In genomic region chr5:177357459-177358332, GRCh38 we compare ENCODE assay signal across 8 cellular contexts. TPM values are rescaled to one million over a fixed set of nuclear protein-coding genes. Genes with fewer than 3 reads are reported as not detected.
DNase-seq lines count a peak whose midpoint lies in the region; ATAC-seq, FAIRE-seq and TF ChIP-seq lines count a peak whose summit lies in the region.

Gene RGS14, plus strand, starts transcription at chr5:177357924. Its CDS starts 101 bp downstream, at chr5:177358025.

- no peak for TF ChIP-seq EP300 in K562 (IDR thresholded peaks at IDR 0.05; ENCODE audit: low read length)

- TF ChIP-seq POLR2A in GM10847 (IDR thresholded peaks at IDR 0.05; ENCODE audit: extremely low read depth, insufficient read length) (peak; percentile 58), K562 (conservative IDR thresholded peaks at IDR 0.05) (no peak)

- H3K4me2 ChIP-seq in MM.1S (ENCODE audit: low read depth, low read length) (peak within 1 kb of the TSS; percentile 91), K562 (ENCODE audit: insufficient read depth, low read length) (peak within 1 kb of the TSS; percentile 29)

- H4K20me1 ChIP-seq in MM.1S (ENCODE audit: insufficient read depth, low read length) (no peaks in the 10 kb centered on the region), K562 (replicated peaks; ENCODE audit: control insufficient read depth, insufficient read depth, low read length) (no peaks in the 10 kb centered on the region)

- peaks cover 14% of the 10 kb centered on the region; the same call in 1 of the 2 replicates for H3F3A ChIP-seq in MM.1S (ENCODE audit: insufficient read depth, low read length)

- peak; percentile 71 for FAIRE-seq in K562 (lab: Jason Lieb, UNC)

- TF ChIP-seq RAD21 in K562 (CRISPR knock-in tag; conservative IDR thresholded peaks at IDR 0.05 in 1 of 2, IDR thresholded peaks at IDR 0.05 in 1 of 2) (no peak), liver (IDR thresholded peaks at IDR 0.05) (no peak)

- intact Hi-C loops in K562 (cut with micrococcal nuclease): no loop called here

- 26% methylated on average over 33 of the region's 37 CpGs for WGBS in K562 (ENCODE audit: insufficient coverage, low coverage, missing lambda C conversion rate)
- 22% methylated on average over 37 of the region's 37 CpGs for WGBS in liver

- H3K4me3 ChIP-seq in MM.1S (ENCODE audit: low read length) (peak within 1 kb of the TSS; percentile 97), K562 (peak within 1 kb of the TSS; percentile 16), liver (ENCODE audit: low read depth in 1 of 3, low read length in 3 of 3) (peak within 1 kb of the TSS; percentile 56 to 81 (median 59))

- ATAC-seq in GM21825 (IDR thresholded peaks at IDR 0.05; ENCODE audit: unreplicated experiment) (peak; percentile 90), K562 (peak; percentile 62)

- DNase-seq in MM.1S (peak; percentile 89), T-helper 9 cell (peak; percentile 59), K562 (ENCODE audit: extremely low read depth in 1 of 4, low spot score in 3 of 4) (peak in 2 of 4 experiments; percentile 38 to 39), AG08395 (ENCODE audit: low spot score) (no peak)
- peak; percentile 33 to 55 for DNase-seq in stimulated activated CD8-positive, alpha-beta memory T cell treated with anti-CD3 and anti-CD28 coated beads, Interleukin-7, amount 100 ng/mL, for 48 hours (ENCODE audit: extremely low read depth in 1 of 2, low read depth in 1 of 2)

- in situ Hi-C loops in K562 (cut with MboI): no loop called here

- H3K9me3 ChIP-seq in MM.1S (replicated peaks; ENCODE audit: insufficient read depth, low read length) (no peaks in the 10 kb centered on the region), K562 (replicated peaks; ENCODE audit: control insufficient read depth, insufficient read depth, low read depth, low read length) (0 out of 2 replicates have a peak, but pooled peaks cover 3% of the 10 kb centered on the region), liver (ENCODE audit: control insufficient read depth in 4 of 4, low read length in 3 of 4) (no peaks in the 10 kb centered on the region)

- H3K27ac ChIP-seq in MM.1S (ENCODE audit: low read length) (peak within 1 kb of the TSS; percentile 92), K562 (ENCODE audit: extremely low read depth, low read depth, low read length) (no peak within 1 kb of the TSS), liver (ENCODE audit: low read depth in 1 of 2, low read length in 2 of 2) (peak within 1 kb of the TSS; percentile 77 to 92)

- peaks cover 40% of the 10 kb centered on the region for H3K79me2 ChIP-seq in MM.1S (ENCODE audit: low read length)
- no peaks in the 10 kb centered on the region for H3K79me2 ChIP-seq in K562 (ENCODE audit: control insufficient read depth, insufficient read depth, low read length)

- H3K9ac ChIP-seq in MM.1S (ENCODE audit: low read length) (peak within 1 kb of the TSS; percentile 94), K562 (ENCODE audit: insufficient read depth in 1 of 2, low read depth in 2 of 2, low read length in 2 of 2) (peak within 1 kb of the TSS; percentile 10 to 83; a peak in 3 of 4 replicates), liver (ENCODE audit: low read depth in 1 of 2, low read length in 2 of 2) (peak within 1 kb of the TSS; percentile 32 to 48)

- TF ChIP-seq CTCF in MM.1S (IDR thresholded peaks at IDR 0.05; ENCODE audit: low read length): no peak
- no peak for TF ChIP-seq CTCF in K562 (IDR thresholded peaks at IDR 0.05 in 2 of 3, conservative IDR thresholded peaks at IDR 0.05 in 1 of 3; ENCODE audit: insufficient read depth in 2 of 3, low read depth in 1 of 3, low read length in 3 of 3)
- no peak for TF ChIP-seq CTCF in liver (IDR thresholded peaks at IDR 0.05; ENCODE audit: low read depth, low read length, missing input control)

- H3K36me3 ChIP-seq in MM.1S (replicated peaks; ENCODE audit: insufficient read depth, low read length): no peaks in the 10 kb centered on the region
- no peaks in the 10 kb centered on the region for H3K36me3 ChIP-seq in K562 (ENCODE audit: control insufficient read depth, insufficient read depth, low read length)
- no peaks in the 10 kb centered on the region for H3K36me3 ChIP-seq in liver (ENCODE audit: control insufficient read depth in 4 of 4, insufficient read depth in 3 of 4, low read depth in 1 of 4, low read length in 3 of 4)

- H3K9me1 ChIP-seq in K562 (ENCODE audit: control insufficient read depth, insufficient read depth, low read length): no peaks in the 10 kb centered on the region

- no TSS peak for BruUV-seq in K562 (replicated peaks; lab: Mats Ljungman, UMichigan)

- H3K27me3 ChIP-seq in MM.1S (replicated peaks; ENCODE audit: insufficient read depth, low read length) (no peaks in the 10 kb centered on the region), K562 (ENCODE audit: control insufficient read depth in 2 of 2, insufficient read depth in 2 of 2, low read length in 2 of 2) (no peaks in the 10 kb centered on the region), liver (ENCODE audit: control insufficient read depth in 4 of 4, insufficient read depth in 4 of 4, low read length in 3 of 4) (no peaks in the 10 kb centered on the region)

- POLR2A ChIA-PET in K562 (lab: Yijun Ruan, JAX): interaction anchor here (0.7 kb wide), 2 partner anchors 11 to 83 kb away, joined by 3 read pairs; no protein-coding TSS in a partner anchor

- H2AFZ ChIP-seq in MM.1S (ENCODE audit: low read length) (peak within 1 kb of the TSS; percentile 79), K562 (ENCODE audit: low read depth, low read length) (peak within 1 kb of the TSS; percentile 92)

- CTCF ChIA-PET in K562 (lab: Yijun Ruan, JAX; ENCODE audit: low intra/inter-chr PET ratio): interaction anchor here (0.6 kb wide), 1 partner anchor 97 kb away, joined by 4 read pairs; no protein-coding TSS in a partner anchor

- H3K9me2 ChIP-seq in MM.1S (replicated peaks; ENCODE audit: insufficient read depth, low read length): no peaks in the 10 kb centered on the region

- H3K4me1 ChIP-seq in MM.1S (ENCODE audit: low read length) (peaks cover 55% of the 10 kb centered on the region), K562 (replicated peaks in 1 of 2; ENCODE audit: control insufficient read depth in 2 of 2, insufficient read depth in 2 of 2, low read length in 2 of 2) (peaks cover 9 to 34% of the 10 kb centered on the region in 2 experiments; a peak in 4 of 5 replicates), liver (ENCODE audit: control insufficient read depth in 4 of 4, insufficient read depth in 4 of 4, low read length in 3 of 4) (peaks cover 22 to 79% (median 66%) of the 10 kb centered on the region in 4 donors)

TF ChIP-seq in K562, 482 proteins besides CTCF, POLR2A, EP300 and RAD21 (continues in another document):
- TF ChIP-seq GABPB1 (CRISPR knock-in tag; IDR thresholded peaks at IDR 0.05) (peak; percentile 34), FOXA3 (CRISPR knock-in tag; conservative IDR thresholded peaks at IDR 0.05 in 1 of 2, IDR thresholded peaks at IDR 0.05 in 1 of 2) (peak in 1 of 2 experiments; percentile 3; a peak in 1 of 4 replicates), ZNF830 (CRISPR knock-in tag; IDR thresholded peaks at IDR 0.05) (0 out of 2 replicates have a peak, but pooled peaks have one; percentile 51)

TF ChIP-seq in liver, 16 proteins besides CTCF, POLR2A, EP300 and RAD21:
- TF ChIP-seq MAX (IDR thresholded peaks at IDR 0.05) (peak; percentile 68), HNF4A (conservative IDR thresholded peaks at IDR 0.05) (peak in 1 of 2 donors; percentile 39), RXRA (IDR thresholded peaks at IDR 0.05) (peak in 1 of 2 donors; percentile 45), SP1 (IDR thresholded peaks at IDR 0.05) (no peak), GABPA (IDR thresholded peaks at IDR 0.05 in 1 of 2, conservative IDR thresholded peaks at IDR 0.05 in 1 of 2) (peak in 1 of 2 donors; percentile 47)

RNA-seq across cellular contexts. Expression of gene RGS14, which starts in this region (rescaled TPM):
- 35.8 and 98.9 TPM in 2 replicates for total RNA-seq in K562 (2011; cell fraction: chromatin; rRNA removed; ENCODE audit: low replicate concordance)
- 87.6 and 104 TPM in 2 replicates for total RNA-seq in K562 (2011; cell fraction: nucleolus; rRNA removed)
- 52.4 and 57.0 TPM in 2 replicates for total RNA-seq in K562 (2011; cell fraction: nucleoplasm; rRNA removed)
- total RNA-seq in K562 (2014; rRNA removed) (63.1 and 86.1 TPM in 2 replicates), K562 (2014; rRNA removed; fragmentation: Illumina TruSeq; extraction: Trizol) (6.3 and 10.5 TPM in 2 replicates), K562 (2015; rRNA removed; fragmentation: Illumina TruSeq; extraction: Trizol) (34.5 and 38.8 TPM in 2 replicates), K562 (2021) (50.3 and 55.4 TPM in 2 replicates), liver (10 to 100 TPM; 10.2 to 53.8 TPM)
- polyA plus RNA-seq in K562 (2011; rRNA removed) (21.2 and 40.8 TPM in 2 replicates), K562 (2014; fragmentation: Illumina TruSeq; extraction: Trizol) (42.0 and 46.3 TPM in 2 replicates), K562 (2014; fragmentation: Nextera tagmentation; extraction: Ambion mirVana) (1 to 10 TPM in 1 of 2 experiments, under 1 TPM in 1; 0.28 to 1.3 TPM), K562 (2014; rRNA removed) (75.9 and 101 TPM in 2 replicates), liver (10 to 100 TPM; 30.7 to 35.8 TPM)
- polyA plus RNA-seq in K562 (2011; cell fraction: cytosol; rRNA removed): 54.2 and 98.9 TPM in 2 replicates
- polyA plus RNA-seq in K562 (2011; cell fraction: nucleus; rRNA removed): 174 and 232 TPM in 2 replicates
- polyA plus RNA-seq in K562 (2012): 40.9 and 53.0 TPM in 2 replicates
- 11.5 and 13.6 TPM in 2 replicates for polyA minus RNA-seq in K562 (2011; rRNA and poly(A)+ RNA removed)
- polyA minus RNA-seq in K562 (2011; cell fraction: cytosol; rRNA and poly(A)+ RNA removed): 20.3 and 24.8 TPM in 2 replicates
- polyA minus RNA-seq in K562 (2011; cell fraction: nucleus; rRNA and poly(A)+ RNA removed): 49.7 and 64.5 TPM in 2 replicates

Comparison
In these comparisons a context has a peak if more than half of its experiments do, and no peak if none do; other contexts are left out.
1. H3K4me3 ChIP-seq: peak in every context shown above with its lines; median percentile 97 in MM.1S; 59 in liver; 16 in K562.
2. H3K9ac ChIP-seq: peak in every context shown above with its lines; median percentile 94 in MM.1S; 46 in K562; 40 in liver.